Comparison of ENCODE assay signal across 9 cellular contexts in the genomic region with DNA sequence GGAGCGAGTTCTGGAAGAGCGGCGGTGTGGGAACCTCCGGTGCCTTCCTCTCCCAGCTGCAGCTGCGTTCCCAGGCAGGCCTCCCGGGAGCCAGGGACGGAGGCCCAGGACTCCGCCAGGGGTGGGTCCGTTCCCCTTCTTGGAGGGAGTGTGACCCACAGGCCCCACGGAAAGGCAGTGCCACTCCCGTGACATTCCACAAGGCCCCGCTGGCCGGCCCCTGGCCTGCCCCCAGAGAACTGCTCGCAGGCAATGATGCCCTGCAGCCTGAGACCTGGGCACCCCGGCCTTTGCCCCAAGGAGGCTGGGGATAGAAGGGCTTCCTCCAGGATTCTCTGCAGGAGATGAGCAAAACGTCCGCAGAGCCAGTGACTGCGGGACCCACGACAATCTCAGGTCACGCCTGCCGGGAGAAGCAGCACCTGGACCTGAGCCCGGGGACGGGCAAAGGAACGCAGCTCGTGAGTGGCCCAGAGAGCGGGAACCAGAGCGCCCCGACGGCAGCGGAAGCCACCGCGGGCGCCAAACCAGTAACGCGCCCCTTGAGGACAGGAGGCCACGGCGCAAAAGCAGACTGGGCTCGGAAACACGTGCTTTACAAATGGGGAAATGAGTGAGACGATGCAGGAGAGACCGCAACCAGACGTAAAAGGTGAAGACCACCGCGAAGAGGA. TPM values are rescaled to one million over a fixed set of nuclear protein-coding genes. Genes with fewer than 3 reads are reported as not detected.
DNase-seq lines count a peak whose midpoint lies in the region; ATAC-seq, FAIRE-seq and TF ChIP-seq lines count a peak whose summit lies in the region.
"Had no signal": no experiment of that assay in that cellular context is flagged by ENCODE, and none has a peak within 500 bp of the region (broad histone marks: within the 10 kb centered on the region; RNA-seq: fewer than 3 reads in every experiment).

No MANE protein-coding gene starts in this region.

- peaks cover 19% of the 10 kb centered on the region for H3K27me3 Mint-ChIP-seq in activated naive CD8-positive, alpha-beta T cell treated with anti-CD3 and anti-CD28 coated beads for 36 hours

- no peaks in the 10 kb centered on the region for H3K79me2 ChIP-seq in mesendoderm (ENCODE audit: control insufficient read depth, insufficient read depth, low read length)

- H3K4me1 ChIP-seq in Peyer's patch (no peaks in the 10 kb centered on the region), mesendoderm (ENCODE audit: control insufficient read depth, low read depth, low read length) (no peaks in the 10 kb centered on the region), subcutaneous abdominal adipose tissue (ENCODE audit: control insufficient read depth in 5 of 5, insufficient read depth in 5 of 5, low read length in 5 of 5) (peaks cover 3 to 13% (median 9%) of the 10 kb centered on the region in 5 donors)

- DNase-seq in Peyer's patch (no peak), mesendoderm (peak; percentile 8), midbrain (lab: John Stamatoyannopoulos, UW) (no peak), H54 (ENCODE audit: insufficient read length, low spot score) (no peak)
- peak; percentile 65 for DNase-seq in activated naive CD8-positive, alpha-beta T cell treated with anti-CD3 and anti-CD28 coated beads for 36 hours

- WGBS in mesendoderm (ENCODE audit: extremely low coverage, insufficient coverage, low lambda C conversion rate): no CpG with 5 or more reads among the region's 44 CpGs

- no peaks in the 10 kb centered on the region for H3K36me3 Mint-ChIP-seq in activated naive CD8-positive, alpha-beta T cell treated with anti-CD3 and anti-CD28 coated beads for 36 hours

- H3K4me1 Mint-ChIP-seq in activated naive CD8-positive, alpha-beta T cell treated with anti-CD3 and anti-CD28 coated beads for 36 hours: peaks cover 2% of the 10 kb centered on the region

- peak overlapping the region; percentile 71 for H3K4me3 Mint-ChIP-seq in activated naive CD8-positive, alpha-beta T cell treated with anti-CD3 and anti-CD28 coated beads for 36 hours

- no peaks in the 10 kb centered on the region for H3K9me3 Mint-ChIP-seq in activated naive CD8-positive, alpha-beta T cell treated with anti-CD3 and anti-CD28 coated beads for 36 hours

- TF ChIP-seq POLR2A in Peyer's patch (IDR thresholded peaks at IDR 0.05) (no peak), H54 (IDR thresholded peaks at IDR 0.05; ENCODE audit: low read depth, low read length) (no peak)

- no peak overlapping the region for H4K8ac ChIP-seq in mesendoderm (ENCODE audit: low read depth, low read length)

- no peak for FAIRE-seq in H54 (lab: Jason Lieb, UNC)

- H3K27me3 ChIP-seq in Peyer's patch: no peaks in the 10 kb centered on the region
- H3K27me3 ChIP-seq in mesendoderm (ENCODE audit: insufficient read depth, low read length, poor library complexity): peaks cover 4% of the 10 kb centered on the region
- H3K27me3 ChIP-seq in subcutaneous abdominal adipose tissue (ENCODE audit: control insufficient read depth in 5 of 5, insufficient read depth in 4 of 5, low read length in 5 of 5): peaks cover 0 to 15% (median 4%) of the 10 kb centered on the region in 5 donors

- ATAC-seq in GM18502 (IDR thresholded peaks at IDR 0.05; ENCODE audit: poor library complexity, unreplicated experiment): no peak
- no peak for ATAC-seq in GM21390 (IDR thresholded peaks at IDR 0.05; ENCODE audit: unreplicated experiment)

- H4K5ac ChIP-seq in mesendoderm (ENCODE audit: low read length): no peak overlapping the region

- H3K27ac ChIP-seq in Peyer's patch (no peak overlapping the region), mesendoderm (ENCODE audit: low read depth, low read length) (no peak overlapping the region), subcutaneous abdominal adipose tissue (ENCODE audit: low read depth, low read length) (no peak overlapping the region)

- H2BK15ac ChIP-seq in mesendoderm (replicated peaks; ENCODE audit: low read depth): no peak overlapping the region

- peak in 1 of 6 experiments; percentile 4 for TF ChIP-seq CTCF in Peyer's patch (IDR thresholded peaks at IDR 0.05)

- no peak overlapping the region for H2AK5ac ChIP-seq in mesendoderm (ENCODE audit: low read length)

- H2BK120ac ChIP-seq in mesendoderm (ENCODE audit: low read depth, low read length): no peak overlapping the region

- no peak overlapping the region for H3K4me2 ChIP-seq in mesendoderm (ENCODE audit: low read length)

- no peak overlapping the region for H3K23ac ChIP-seq in mesendoderm (ENCODE audit: low read length)

- no peak overlapping the region for H3K56ac ChIP-seq in mesendoderm (ENCODE audit: low read length)

- peak overlapping the region; percentile 72 for H3K27ac Mint-ChIP-seq in activated naive CD8-positive, alpha-beta T cell treated with anti-CD3 and anti-CD28 coated beads for 36 hours

- no peaks in the 10 kb centered on the region for H3K79me1 ChIP-seq in mesendoderm (ENCODE audit: low read length)

- H3K36me3 ChIP-seq in Peyer's patch (no peaks in the 10 kb centered on the region), mesendoderm (ENCODE audit: control insufficient read depth, insufficient read depth, low read length) (no peaks in the 10 kb centered on the region), subcutaneous abdominal adipose tissue (ENCODE audit: control insufficient read depth in 5 of 5, insufficient read depth in 5 of 5, low read length in 5 of 5) (no peaks in the 10 kb centered on the region)

- no peak overlapping the region for H3K18ac ChIP-seq in mesendoderm (ENCODE audit: low read length)

- H3K9me3 ChIP-seq in Peyer's patch: no peaks in the 10 kb centered on the region
- peaks cover 0 to 4% (median 2%) of the 10 kb centered on the region in 5 donors for H3K9me3 ChIP-seq in subcutaneous abdominal adipose tissue (ENCODE audit: control insufficient read depth in 5 of 5, low read length in 5 of 5)

- no peak overlapping the region for H3K4ac ChIP-seq in mesendoderm (ENCODE audit: low read depth, low read length)

- H3K4me3 ChIP-seq in Peyer's patch: peak overlapping the region in 3 of 4 donors; percentile 5 to 40 (median 12)
- no peak overlapping the region for H3K4me3 ChIP-seq in mesendoderm (ENCODE audit: low read length)
- H3K4me3 ChIP-seq in subcutaneous abdominal adipose tissue (ENCODE audit: low read depth in 1 of 5, low read length in 5 of 5): peak overlapping the region; percentile 61 to 68 (median 67)

- H3K9ac ChIP-seq in mesendoderm (ENCODE audit: low read length): no peak overlapping the region
- H3K9ac ChIP-seq in subcutaneous abdominal adipose tissue (ENCODE audit: low read length in 5 of 5): peak overlapping the region in 4 of 5 donors; percentile 43 to 59 (median 56)

- no peak overlapping the region for H2BK5ac ChIP-seq in mesendoderm (ENCODE audit: low read length)

RNA-seq across cellular contexts. Expression of gene OBP2B, which starts 9.3 kb away (rescaled TPM):
- not detected for total RNA-seq in Peyer's patch
- total RNA-seq in activated naive CD8-positive, alpha-beta T cell treated with anti-CD3 and anti-CD28 coated beads for 36 hours: not detected
- not detected for polyA plus RNA-seq in mesendoderm (2013, experiment 1 of 2)
- not detected for polyA plus RNA-seq in mesendoderm (2013, experiment 2 of 2)
- total RNA-seq: T-helper 1 cell treated with Interleukin-12 subunit alpha and Interleukin-12 subunit beta and Interleukin-4 antibody, amounts not matched to agents 30 ng/mL and 1 ng/mL, for 36 hours had no signal

RNA-seq across cellular contexts. Expression of gene GBGT1, which starts 36.1 kb away (rescaled TPM):
- total RNA-seq in Peyer's patch: 10 to 100 TPM in 3 of 4 donors, 1 to 10 TPM in 1; 7.0 to 49.5 (median 14.1) TPM
- 1 to 10 TPM; 1.6 to 2.9 TPM for total RNA-seq in activated naive CD8-positive, alpha-beta T cell treated with anti-CD3 and anti-CD28 coated beads for 36 hours
- 3.3 TPM for polyA plus RNA-seq in mesendoderm (2013, experiment 1 of 2)
- 3.7 TPM for polyA plus RNA-seq in mesendoderm (2013, experiment 2 of 2)

Comparison
In these comparisons a context has a peak if more than half of its experiments do, and no peak if none do; other contexts are left out.
1. DNase-seq: peak in activated naive CD8-positive, alpha-beta T cell treated with anti-CD3 and anti-CD28 coated beads for 36 hours (single experiment) and mesendoderm (single experiment); none in Peyer's patch (0 of 3), midbrain (single experiment) and H54 (single experiment).